In genomic region chr9:26329974-26330373, GRCh38 we compare ENCODE assay signal across 17 cellular contexts.
DNase-seq lines count a peak whose midpoint lies in the region; ATAC-seq, FAIRE-seq and TF ChIP-seq lines count a peak whose summit lies in the region.
"Had no signal": no experiment of that assay in that cellular context is flagged by ENCODE, and none has a peak within 500 bp of the region (broad histone marks: within the 10 kb centered on the region; RNA-seq: fewer than 3 reads in every experiment).

No MANE protein-coding gene starts in this region.

- no peaks in the 10 kb centered on the region for H4K20me1 ChIP-seq in HepG2 (ENCODE audit: insufficient read depth, low read length)
- H4K20me1 ChIP-seq: BLaER1 treated with 17β-estradiol and CSF1 and Interleukin-3, amounts not matched to agents 10 nM and 100 nM had no signal

- H3K36me3 Mint-ChIP-seq in chondrocyte (ENCODE audit: low read depth): no peaks in the 10 kb centered on the region
- H3K36me3 Mint-ChIP-seq in activated naive CD4-positive, alpha-beta T cell treated with anti-CD3 and anti-CD28 coated beads, Interleukin-2, amount 10 ng/mL, durations not matched to agents 7 days and 5 days: no peaks in the 10 kb centered on the region
- H3K36me3 Mint-ChIP-seq: CD4-positive, alpha-beta memory T cell had no signal

- no peak overlapping the region for H3K4me3 ChIP-seq in HepG2 (replicated peaks in 1 of 3; ENCODE audit: insufficient read depth in 1 of 3, low read depth in 2 of 3, low read length in 3 of 3)
- no peak overlapping the region for H3K4me3 ChIP-seq in right lobe of liver
- no peak overlapping the region for H3K4me3 ChIP-seq in mucosa of descending colon
- H3K4me3 ChIP-seq in transverse colon: no peak overlapping the region
- H3K4me3 ChIP-seq: BLaER1 treated with 17β-estradiol and CSF1 and Interleukin-3, amounts not matched to agents 10 nM and 100 nM had no signal

- H3K27ac ChIP-seq in HepG2 (ENCODE audit: extremely low read length, insufficient read depth, low read length) (no peak overlapping the region), right lobe of liver (no peak overlapping the region), VCaP (peak overlapping the region; percentile 52), transverse colon (peak overlapping the region in 1 of 4 donors; percentile 35)
- H3K27ac ChIP-seq: BLaER1 treated with 17β-estradiol and CSF1 and Interleukin-3, amounts not matched to agents 10 nM and 100 nM had no signal

- no TSS peak for BruUV-seq in HepG2 (replicated peaks; lab: Mats Ljungman, UMichigan)

- H3K79me2 ChIP-seq in HepG2 (ENCODE audit: insufficient read depth, low read length): no peaks in the 10 kb centered on the region

- peaks cover 9% of the 10 kb centered on the region for H3K27me3 Mint-ChIP-seq in chondrocyte (ENCODE audit: low read depth)
- no peaks in the 10 kb centered on the region for H3K27me3 Mint-ChIP-seq in activated naive CD4-positive, alpha-beta T cell treated with anti-CD3 and anti-CD28 coated beads, Interleukin-2, amount 10 ng/mL, durations not matched to agents 7 days and 5 days
- H3K27me3 Mint-ChIP-seq: CD4-positive, alpha-beta memory T cell had no signal

- in situ Hi-C loops in HepG2 (cut with HindIII; ENCODE audit: extremely low pct_ligation_motif_present, low pct_unique_long_range_greater_than_20kb) (loop anchor here (25.0 kb wide), 1 partner anchor 368 kb away; no protein-coding TSS in a partner anchor), transverse colon (cut with MboI; ENCODE audit: low pct_ligation_motif_present in 1 of 4, low pct_unique_long_range_greater_than_20kb in 1 of 4, low sequenced_read_pairs in 3 of 4) (loop anchor here in 1 of 4 donors (25.0 kb wide), 1 partner anchor 368 kb away; no protein-coding TSS in a partner anchor)

- FAIRE-seq in HepG2 (lab: Jason Lieb, UNC): no peak
- FAIRE-seq: GM12891, GM19239, HTR-8/SVneo had no signal

- H3K4me3 Mint-ChIP-seq in chondrocyte (ENCODE audit: unreplicated experiment): no peak overlapping the region
- no peak overlapping the region for H3K4me3 Mint-ChIP-seq in activated naive CD4-positive, alpha-beta T cell treated with anti-CD3 and anti-CD28 coated beads, Interleukin-2, amount 10 ng/mL, durations not matched to agents 7 days and 5 days
- H3K4me3 Mint-ChIP-seq: CD4-positive, alpha-beta memory T cell; H9 had no signal

- TF ChIP-seq POLR2A in HepG2 (IDR thresholded peaks at IDR 0.05; ENCODE audit: insufficient read depth in 1 of 2, low read depth in 2 of 2, low read length in 2 of 2) (no peak), right lobe of liver (IDR thresholded peaks at IDR 0.05) (no peak), transverse colon (IDR thresholded peaks at IDR 0.05) (no peak), GM18505 (IDR thresholded peaks at IDR 0.05; ENCODE audit: borderline replicate concordance, extremely low read depth, insufficient read depth, insufficient read length) (no peak)

- H3K4me1 ChIP-seq in HepG2 (ENCODE audit: insufficient read depth, low read length) (no peaks in the 10 kb centered on the region), right lobe of liver (no peaks in the 10 kb centered on the region), mucosa of descending colon (ENCODE audit: low read depth) (no peaks in the 10 kb centered on the region), transverse colon (peaks cover 0 to 37% (median 8%) of the 10 kb centered on the region in 4 donors)

- POLR2A ChIA-PET in HepG2 (lab: Yijun Ruan, JAX): no interaction called here

- CTCF ChIA-PET in HepG2 (lab: Yijun Ruan, JAX; ENCODE audit: low intra/inter-chr PET ratio, low total read pairs): no interaction called here
- CTCF ChIA-PET in activated naive CD4-positive, alpha-beta T cell treated with anti-CD3 and anti-CD28 coated beads, Interleukin-2, amount 10 ng/mL, durations not matched to agents 7 days and 5 days (lab: Charles Lee): no interaction called here

- no peak for TF ChIP-seq CTCF in HepG2 (CRISPR knock-in tag; IDR thresholded peaks at IDR 0.05)
- TF ChIP-seq CTCF in right lobe of liver (IDR thresholded peaks at IDR 0.05): no peak
- TF ChIP-seq CTCF in VCaP (conservative IDR thresholded peaks at IDR 0.05): no peak
- TF ChIP-seq CTCF in mucosa of descending colon (IDR thresholded peaks at IDR 0.05): no peak
- no peak for TF ChIP-seq CTCF in transverse colon (IDR thresholded peaks at IDR 0.05)
- no peak for TF ChIP-seq CTCF in chondrocyte (IDR thresholded peaks at IDR 0.05)

- no peak overlapping the region for H3K9ac ChIP-seq in HepG2 (ENCODE audit: insufficient read depth, low read depth, low read length)
- H3K9ac ChIP-seq: BLaER1 treated with 17β-estradiol and CSF1 and Interleukin-3, amounts not matched to agents 10 nM and 100 nM had no signal

- H3K9me3 Mint-ChIP-seq in chondrocyte (ENCODE audit: low read depth): no peaks in the 10 kb centered on the region
- H3K9me3 Mint-ChIP-seq in activated naive CD4-positive, alpha-beta T cell treated with anti-CD3 and anti-CD28 coated beads, Interleukin-2, amount 10 ng/mL, durations not matched to agents 7 days and 5 days: no peaks in the 10 kb centered on the region
- H3K9me3 Mint-ChIP-seq: H9 had no signal

- 0% methylated on average over 3 of the region's 3 CpGs for WGBS in HepG2 (ENCODE audit: low lambda C conversion rate)
- WGBS in right lobe of liver (ENCODE audit: insufficient coverage, low coverage, low lambda C conversion rate, missing lambda C conversion rate): 15% methylated on average over 3 of the region's 3 CpGs
- WGBS in transverse colon (ENCODE audit: low coverage in 1 of 2), 2 donors: 25% methylated on average over 3 of the region's 3 CpGs; no CpG with 5 or more reads in 1 of the 2 donors

- no peak overlapping the region for H3K4me2 ChIP-seq in HepG2 (ENCODE audit: low read depth, low read length)
- H3K4me2 ChIP-seq: BLaER1 treated with 17β-estradiol and CSF1 and Interleukin-3, amounts not matched to agents 10 nM and 100 nM had no signal

- H3K27ac Mint-ChIP-seq in chondrocyte (ENCODE audit: unreplicated experiment): no peak overlapping the region
- no peak overlapping the region for H3K27ac Mint-ChIP-seq in activated naive CD4-positive, alpha-beta T cell treated with anti-CD3 and anti-CD28 coated beads, Interleukin-2, amount 10 ng/mL, durations not matched to agents 7 days and 5 days
- H3K27ac Mint-ChIP-seq: CD4-positive, alpha-beta memory T cell; H9 had no signal

- no peak overlapping the region for H2AFZ ChIP-seq in HepG2 (ENCODE audit: low read length)

- H3K4me1 Mint-ChIP-seq in chondrocyte (ENCODE audit: low read depth): peaks cover 3% of the 10 kb centered on the region
- no peaks in the 10 kb centered on the region for H3K4me1 Mint-ChIP-seq in activated naive CD4-positive, alpha-beta T cell treated with anti-CD3 and anti-CD28 coated beads, Interleukin-2, amount 10 ng/mL, durations not matched to agents 7 days and 5 days
- H3K4me1 Mint-ChIP-seq: CD4-positive, alpha-beta memory T cell had no signal

- intact Hi-C loops in HepG2 (cut with micrococcal nuclease; ENCODE audit: unreplicated experiment): loop anchor here (10.0 kb wide), 1 partner anchor 285 kb away; no protein-coding TSS in a partner anchor
- intact Hi-C loops in right lobe of liver (cut with DNase I): no loop called here
- intact Hi-C loops in mucosa of descending colon (cut with DNase I, micrococcal nuclease): loop anchor here in 1 of 2 donors (10.0 kb wide), 1 partner anchor 365 kb away; no protein-coding TSS in a partner anchor
- intact Hi-C loops in transverse colon (cut with DNase I; ENCODE audit: low total_unique reads): no loop called here

- no peaks in the 10 kb centered on the region for H3K27me3 ChIP-seq in HepG2 (ENCODE audit: control insufficient read depth in 1 of 2, insufficient read depth in 2 of 2, low read length in 2 of 2)
- no peaks in the 10 kb centered on the region for H3K27me3 ChIP-seq in right lobe of liver
- H3K27me3 ChIP-seq in transverse colon: no peaks in the 10 kb centered on the region
- H3K27me3 ChIP-seq: BLaER1 treated with 17β-estradiol and CSF1 and Interleukin-3, amounts not matched to agents 10 nM and 100 nM had no signal

- TF ChIP-seq RAD21 in HepG2 (CRISPR knock-in tag; IDR thresholded peaks at IDR 0.05): no peak

- peak; percentile 67 for ATAC-seq in HepG2
- no peak for ATAC-seq in right lobe of liver
- ATAC-seq in mucosa of descending colon: peak; percentile 90
- no peak for ATAC-seq in GM18505 (IDR thresholded peaks at IDR 0.05; ENCODE audit: unreplicated experiment)

- no peaks in the 10 kb centered on the region for H3K9me3 ChIP-seq in HepG2 (ENCODE audit: low read length)
- no peaks in the 10 kb centered on the region for H3K9me3 ChIP-seq in right lobe of liver
- no peaks in the 10 kb centered on the region for H3K9me3 ChIP-seq in mucosa of descending colon
- H3K9me3 ChIP-seq in transverse colon: no peaks in the 10 kb centered on the region
- H3K9me3 ChIP-seq: BLaER1 treated with 17β-estradiol and CSF1 and Interleukin-3, amounts not matched to agents 10 nM and 100 nM had no signal

- TF ChIP-seq EP300 in HepG2 (IDR thresholded peaks at IDR 0.05; ENCODE audit: low read depth in 2 of 2, low read length in 2 of 2) (no peak), HepG2 (CRISPR knock-in tag; IDR thresholded peaks at IDR 0.05; ENCODE audit: borderline replicate concordance) (no peak), transverse colon (IDR thresholded peaks at IDR 0.05; ENCODE audit: low read depth) (no peak)

- peak; percentile 12 for DNase-seq in HepG2 (ENCODE audit: low spot score)
- DNase-seq in right lobe of liver: no peak
- peak in 2 of 3 donors; percentile 32 to 46 for DNase-seq in mucosa of descending colon
- DNase-seq in transverse colon: peak; percentile 36
- DNase-seq in chondrocyte (ENCODE audit: low spot score): no peak
- no peak for DNase-seq in activated naive CD4-positive, alpha-beta T cell treated with anti-CD3 and anti-CD28 coated beads, Interleukin-2, amount 10 ng/mL, durations not matched to agents 7 days and 5 days
- DNase-seq: 8988T; CD4-positive, alpha-beta memory T cell; DMS79; GOT3; H9 had no signal

- H3K36me3 ChIP-seq in HepG2 (replicated peaks in 1 of 2; ENCODE audit: control insufficient read depth in 1 of 2, insufficient read depth in 2 of 2, low read length in 2 of 2): no peaks in the 10 kb centered on the region
- no peaks in the 10 kb centered on the region for H3K36me3 ChIP-seq in right lobe of liver
- no peaks in the 10 kb centered on the region for H3K36me3 ChIP-seq in mucosa of descending colon (ENCODE audit: low read depth)
- H3K36me3 ChIP-seq in transverse colon: no peaks in the 10 kb centered on the region
- H3K36me3 ChIP-seq: BLaER1 treated with 17β-estradiol and CSF1 and Interleukin-3, amounts not matched to agents 10 nM and 100 nM had no signal

TF ChIP-seq in HepG2, 621 proteins besides CTCF, POLR2A, EP300 and RAD21:
- TF ChIP-seq KDM1A (CRISPR knock-in tag; IDR thresholded peaks at IDR 0.05): no peak

Comparison
In these comparisons a context has a peak if more than half of its experiments do, and no peak if none do; other contexts are left out.
1. ATAC-seq: peak in HepG2 (single experiment) and mucosa of descending colon (single experiment); none in right lobe of liver (0 of 4) and GM18505 (single experiment).
2. DNase-seq: peak in HepG2 (single experiment), mucosa of descending colon (2 of 3) and transverse colon (single experiment); none in right lobe of liver (0 of 3), chondrocyte (single experiment) and activated naive CD4-positive, alpha-beta T cell treated with anti-CD3 and anti-CD28 coated beads, Interleukin-2, amount 10 ng/mL, durations not matched to agents 7 days and 5 days (single experiment).